ENCODE assay signal across 19 cellular contexts in the genomic region with DNA sequence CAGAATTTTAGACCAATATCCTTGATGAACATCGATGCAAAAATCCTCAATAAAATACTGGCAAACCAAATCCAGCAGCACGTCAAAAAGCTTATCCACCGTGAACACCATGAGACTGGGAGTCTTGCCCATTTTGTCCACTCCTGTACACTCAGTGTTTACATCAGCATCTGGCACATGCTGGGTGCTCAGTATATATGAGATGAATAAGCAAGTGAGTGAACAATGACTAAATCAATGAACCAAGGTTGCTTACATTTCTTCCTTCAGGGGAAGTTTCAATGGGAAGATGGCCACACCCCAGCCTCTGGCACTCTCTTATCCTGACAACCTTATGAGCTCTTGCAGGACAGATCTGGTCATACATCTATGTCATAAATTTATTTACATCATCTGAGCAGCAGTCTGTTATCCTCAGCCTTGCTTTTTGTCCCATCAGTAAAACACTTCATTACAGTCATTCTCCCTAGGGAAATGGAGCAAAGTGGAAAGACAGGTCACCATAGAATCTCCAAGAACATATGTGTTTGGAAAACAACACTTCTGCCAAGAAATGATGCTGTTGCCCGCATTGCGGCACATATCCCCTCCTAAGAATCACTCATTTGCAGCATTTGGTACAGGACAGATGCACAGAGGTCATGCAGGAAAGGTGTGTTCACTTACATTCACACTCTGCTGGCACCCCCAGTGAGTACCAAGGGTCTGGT.
DNase-seq lines count a peak whose midpoint lies in the region; ATAC-seq and TF ChIP-seq lines count a peak whose summit lies in the region.
"Had no signal": no experiment of that assay in that cellular context is flagged by ENCODE, and none has a peak within 500 bp of the region (broad histone marks: within the 10 kb centered on the region; RNA-seq: fewer than 3 reads in every experiment).

No MANE protein-coding gene starts in this region.

- intact Hi-C loops in heart right ventricle (cut with DNase I) (no loop called here), natural killer cell (cut with micrococcal nuclease) (no loop called here)

- H3K27me3 ChIP-seq in RWPE2 (ENCODE audit: insufficient read depth, poor library complexity, severe bottlenecking) (no peaks in the 10 kb centered on the region), heart right ventricle (no peaks in the 10 kb centered on the region)
- H3K27me3 ChIP-seq: neural progenitor cell, vagina had no signal

- no peak overlapping the region for H3K27ac Mint-ChIP-seq in natural killer cell
- H3K27ac Mint-ChIP-seq: neural progenitor cell had no signal

- TF ChIP-seq CTCF in AG04449 (IDR thresholded peaks at IDR 0.05; ENCODE audit: insufficient read depth, low read length, missing control alignments) (no peak), RWPE2 (IDR thresholded peaks at IDR 0.05; ENCODE audit: poor library complexity, severe bottlenecking) (no peak), fibroblast of mammary gland (conservative IDR thresholded peaks at IDR 0.05; ENCODE audit: control insufficient read depth, insufficient read depth, low read depth, low read length) (no peak), heart right ventricle (IDR thresholded peaks at IDR 0.05) (no peak), natural killer cell (IDR thresholded peaks at IDR 0.05) (no peak)

- H3K4me3 ChIP-seq in AG04449 (ENCODE audit: low read depth, low read length) (no peak overlapping the region), RWPE2 (ENCODE audit: severe bottlenecking) (no peak overlapping the region), fibroblast of mammary gland (ENCODE audit: control insufficient read depth, low read depth, low read length) (no peak overlapping the region), heart right ventricle (no peak overlapping the region)
- H3K4me3 ChIP-seq: neural progenitor cell, vagina had no signal

- peaks cover 5 to 7% of the 10 kb centered on the region in 2 donors for H3K9me3 Mint-ChIP-seq in natural killer cell

- H3K27me3 Mint-ChIP-seq in natural killer cell (ENCODE audit: low read depth in 2 of 2): peaks cover 12 to 20% of the 10 kb centered on the region in 2 donors

- peak; percentile 91 for ATAC-seq in RWPE2 (ENCODE audit: low read depth)
- no peak for ATAC-seq in GM18870 (IDR thresholded peaks at IDR 0.05; ENCODE audit: unreplicated experiment)
- no peak for ATAC-seq in HG03135 (IDR thresholded peaks at IDR 0.05; ENCODE audit: unreplicated experiment)
- ATAC-seq in heart right ventricle: no peak
- no peak for ATAC-seq in natural killer cell
- ATAC-seq: left cardiac atrium had no signal

- WGBS in heart right ventricle, 2 donors: 77 to 83% methylated on average over 5 of the region's 5 CpGs

- H3K4me1 ChIP-seq in RWPE2 (ENCODE audit: insufficient read depth, poor library complexity, severe bottlenecking) (no peaks in the 10 kb centered on the region), heart right ventricle (no peaks in the 10 kb centered on the region)
- H3K4me1 ChIP-seq: neural progenitor cell, vagina had no signal

- H3K36me3 ChIP-seq in RWPE2 (ENCODE audit: low read depth) (no peaks in the 10 kb centered on the region), heart right ventricle (no peaks in the 10 kb centered on the region)
- H3K36me3 ChIP-seq: neural progenitor cell, vagina had no signal

- H3K4me3 Mint-ChIP-seq in natural killer cell: no peak overlapping the region
- H3K4me3 Mint-ChIP-seq: neural progenitor cell had no signal

- H3K4me1 Mint-ChIP-seq in natural killer cell: no peaks in the 10 kb centered on the region
- H3K4me1 Mint-ChIP-seq: neural progenitor cell had no signal

- no peaks in the 10 kb centered on the region for H3K36me3 Mint-ChIP-seq in natural killer cell

- DNase-seq in AG04449 (ENCODE audit: low read depth, low spot score): peak; percentile 21
- DNase-seq in HCEC 1CT: peak; percentile 47
- DNase-seq in RWPE2 (ENCODE audit: low spot score): no peak
- peak; percentile 95 for DNase-seq in fibroblast of mammary gland (ENCODE audit: low read depth)
- DNase-seq in heart right ventricle: no peak
- no peak for DNase-seq in natural killer cell
- DNase-seq: activated CD8-positive, alpha-beta memory T cell treated with anti-CD3 and anti-CD28 coated beads for 24 hours; GDM1; GOT3; left cardiac atrium; midbrain; NCI-H187; NCI-H748 treated with DMSO at 0.1 percent for 48 hours; RPMI8226 had no signal

- CTCF ChIA-PET in AG04449 (lab: Yijun Ruan, JAX): interaction anchor here (1.1 kb wide), 1 partner anchor 13 kb away, joined by 3 read pairs; no protein-coding TSS in a partner anchor

- POLR2A ChIA-PET in AG04449 (lab: Yijun Ruan, JAX): no interaction called here

- H3K27ac ChIP-seq in RWPE2 (ENCODE audit: poor library complexity, severe bottlenecking): no peak overlapping the region
- H3K27ac ChIP-seq in heart right ventricle: no peak overlapping the region
- H3K27ac ChIP-seq: neural progenitor cell, vagina, VCaP had no signal

- H3K9me3 ChIP-seq in RWPE2 (ENCODE audit: severe bottlenecking) (no peaks in the 10 kb centered on the region), heart right ventricle (peaks cover 0 to 50% (median 3%) of the 10 kb centered on the region in 11 donors)
- H3K9me3 ChIP-seq: vagina had no signal

Comparison
In these comparisons a context has a peak if more than half of its experiments do, and no peak if none do; other contexts are left out.
1. DNase-seq: peak in AG04449 (single experiment), HCEC 1CT (single experiment) and fibroblast of mammary gland (single experiment); none in RWPE2 (single experiment), heart right ventricle (0 of 2) and natural killer cell (single experiment).